In genomic region chr6:24719125-24719931, GRCh38 we compare ENCODE assay signal across 8 cellular contexts. TPM values are rescaled to one million over a fixed set of nuclear protein-coding genes. Genes with fewer than 3 reads are reported as not detected.
DNase-seq lines count a peak whose midpoint lies in the region; ATAC-seq, FAIRE-seq and TF ChIP-seq lines count a peak whose summit lies in the region.

Gene C6orf62 (minus strand): TSS chr6:24719154. CDS start chr6:24718668, 486 bp downstream.

- peaks cover 9% of the 10 kb centered on the region for H4K20me1 ChIP-seq in mammary epithelial cell (ENCODE audit: insufficient read depth, low read length)
- peaks cover 13% of the 10 kb centered on the region for H4K20me1 ChIP-seq in keratinocyte (ENCODE audit: control insufficient read depth, extremely low read depth, insufficient read depth, low read length)

- H2AFZ ChIP-seq in mammary epithelial cell (ENCODE audit: low read depth, low read length): no peak within 1 kb of the TSS
- no peak within 1 kb of the TSS for H2AFZ ChIP-seq in keratinocyte (ENCODE audit: control insufficient read depth, low read length)

- 2% methylated on average over 18 of the region's 24 CpGs for WGBS in HUES64
- 0% methylated on average over 9 of the region's 24 CpGs for WGBS in mammary epithelial cell (ENCODE audit: low coverage, missing lambda C conversion rate)

- H3K4me1 ChIP-seq in HUES64 (ENCODE audit: insufficient read depth, low read length) (peaks cover 8% of the 10 kb centered on the region; the same call in 1 of the 2 replicates), mammary epithelial cell (ENCODE audit: insufficient read depth, low read length) (peaks cover 9% of the 10 kb centered on the region), keratinocyte (ENCODE audit: control insufficient read depth, extremely low read depth, insufficient read depth, low read length) (peaks cover 22% of the 10 kb centered on the region)

- dilution Hi-C loops in mammary epithelial cell (cut with HindIII; ENCODE audit: low sequenced_read_pairs) (no loop called here), keratinocyte (cut with MboI; ENCODE audit: extremely low pct_ligation_motif_present, low sequenced_read_pairs) (no loop called here)

- H3K4me3 ChIP-seq in HUES64 (ENCODE audit: low read length) (peak within 1 kb of the TSS; percentile 99), mammary epithelial cell (replicated peaks in 1 of 3; ENCODE audit: insufficient read depth in 1 of 3, low read depth in 2 of 3, low read length in 3 of 3) (peak within 1 kb of the TSS; percentile 64 to 99 (median 98)), keratinocyte (ENCODE audit: control insufficient read depth in 2 of 3, extremely low read depth in 1 of 3, insufficient read depth in 2 of 3, low read depth in 1 of 3, low read length in 3 of 3) (peak within 1 kb of the TSS; percentile 80 to 97 (median 95))

- in situ Hi-C loops in mammary epithelial cell (cut with MboI; ENCODE audit: low sequenced_read_pairs in 2 of 2): loop anchor here in 1 of 2 donors (10.0 kb wide), 1 partner anchor 45 kb away; no protein-coding TSS in a partner anchor

- intact Hi-C loops in mammary epithelial cell (cut with micrococcal nuclease): no loop called here

- TF ChIP-seq POLR2A in GM12891 (IDR thresholded peaks at IDR 0.05; ENCODE audit: low read depth, low read length): peak; percentile 75

- peak within 1 kb of the TSS; percentile 83 for H3K4me2 ChIP-seq in mammary epithelial cell (ENCODE audit: insufficient read depth, low read depth, low read length)
- H3K4me2 ChIP-seq in keratinocyte (ENCODE audit: control insufficient read depth, extremely low read depth, insufficient read depth, low read depth, low read length): peak within 1 kb of the TSS; percentile 95

- H3K36me3 ChIP-seq in HUES64 (ENCODE audit: insufficient read depth, low read length) (peaks cover 48% of the 10 kb centered on the region), mammary epithelial cell (ENCODE audit: insufficient read depth, low read length) (peaks cover 15% of the 10 kb centered on the region), keratinocyte (ENCODE audit: control insufficient read depth in 2 of 2, extremely low read depth in 1 of 2, insufficient read depth in 2 of 2, low read length in 2 of 2) (peaks cover 9 to 19% of the 10 kb centered on the region in 2 experiments)

- H3K79me2 ChIP-seq in mammary epithelial cell (ENCODE audit: insufficient read depth, low read length) (peaks cover 63% of the 10 kb centered on the region), keratinocyte (ENCODE audit: control insufficient read depth, insufficient read depth, low read length) (peaks cover 62% of the 10 kb centered on the region)

- CTCF ChIA-PET in mammary epithelial cell (lab: Charles Lee; ENCODE audit: low non-redundant PET): no interaction called here

- TF ChIP-seq CTCF in mammary epithelial cell (conservative IDR thresholded peaks at IDR 0.05 in 1 of 2, IDR thresholded peaks at IDR 0.05 in 1 of 2; ENCODE audit: extremely low read depth in 1 of 2, insufficient read depth in 1 of 2, low read depth in 1 of 2, low read length in 2 of 2) (no peak), keratinocyte (optimal IDR thresholded peaks at IDR 0.05 in 1 of 3, IDR thresholded peaks at IDR 0.05 in 1 of 3, conservative IDR thresholded peaks at IDR 0.05 in 1 of 3; ENCODE audit: extremely low read depth in 1 of 3, insufficient read depth in 2 of 3, low read length in 3 of 3) (no peak)

- H3K27ac ChIP-seq in HUES64 (ENCODE audit: low read depth, low read length) (peak within 1 kb of the TSS; percentile 99), mammary epithelial cell (ENCODE audit: insufficient read depth, low read depth, low read length) (peak within 1 kb of the TSS; percentile 99), keratinocyte (ENCODE audit: control insufficient read depth, insufficient read depth, low read length) (peak within 1 kb of the TSS; percentile 100)

- H3K27me3 ChIP-seq in HUES64 (ENCODE audit: insufficient read depth, low read length) (no peaks in the 10 kb centered on the region), mammary epithelial cell (ENCODE audit: insufficient read depth, low read length) (no peaks in the 10 kb centered on the region), keratinocyte (ENCODE audit: control insufficient read depth, extremely low read depth, insufficient read depth, low read length) (no peaks in the 10 kb centered on the region)

- no peaks in the 10 kb centered on the region for H3K9me3 ChIP-seq in HUES64 (ENCODE audit: insufficient read depth, low read depth, low read length)
- H3K9me3 ChIP-seq in mammary epithelial cell (replicated peaks; ENCODE audit: insufficient read depth, low read length): no peaks in the 10 kb centered on the region
- no peaks in the 10 kb centered on the region for H3K9me3 ChIP-seq in keratinocyte (ENCODE audit: control insufficient read depth, low read depth, low read length)

- H3K9me1 ChIP-seq in keratinocyte (ENCODE audit: control insufficient read depth, extremely low read depth, insufficient read depth, low read length): no peaks in the 10 kb centered on the region

- H3K9ac ChIP-seq in HUES64 (ENCODE audit: low read depth, low read length): peak within 1 kb of the TSS; percentile 98
- peak within 1 kb of the TSS; percentile 98 for H3K9ac ChIP-seq in mammary epithelial cell (ENCODE audit: insufficient read depth, low read length)
- peak within 1 kb of the TSS; percentile 100 for H3K9ac ChIP-seq in keratinocyte (ENCODE audit: control insufficient read depth, extremely low read depth, insufficient read depth, low read length)

- ATAC-seq in GM21528 (IDR thresholded peaks at IDR 0.05; ENCODE audit: low FRiP score, unreplicated experiment): no peak

- DNase-seq in GM12891 (ENCODE audit: insufficient read length, low spot score) (no peak), UCSD-AML1 (lab: John Stamatoyannopoulos, UW; ENCODE audit: unreplicated experiment) (peak; percentile 47), mammary epithelial cell (peak; percentile 65), keratinocyte (ENCODE audit: low read depth, low spot score) (no peak), NCI-H187 (lab: John Stamatoyannopoulos, UW) (no peak)
- peak; percentile 55 to 59 (median 55) for DNase-seq in stimulated activated CD4-positive, alpha-beta T cell treated with anti-CD3 and anti-CD28 coated beads, Interleukin-12 subunit alpha, Interleukin-12 subunit beta, amount 100 ng/mL, for 48 hours (ENCODE audit: low read depth in 2 of 3, low spot score in 1 of 3)

- FAIRE-seq in GM12891 (lab: Jason Lieb, UNC) (no peak), keratinocyte (lab: Jason Lieb, UNC) (no peak)

- BruUV-seq in mammary epithelial cell (replicated peaks; lab: Mats Ljungman, UMichigan): no TSS peak

TF ChIP-seq in GM12891, 5 proteins besides CTCF, POLR2A, EP300 and RAD21:
- TF ChIP-seq POU2F2 (IDR thresholded peaks at IDR 0.05; ENCODE audit: low read depth, low read length) (peak; percentile 77; the same call in 1 of the 2 replicates), SPI1 (IDR thresholded peaks at IDR 0.05; ENCODE audit: low read depth, low read length) (peak; percentile 25; the same call in 1 of the 2 replicates), TAF1 (IDR thresholded peaks at IDR 0.05; ENCODE audit: low read depth, low read length) (peak; percentile 57; the same call in 1 of the 2 replicates), POLR2AphosphoS5 (IDR thresholded peaks at IDR 0.05; ENCODE audit: low read depth, low read length) (peak; percentile 74; the same call in 1 of the 2 replicates), PAX5 (IDR thresholded peaks at IDR 0.05; ENCODE audit: insufficient read depth, low read length, severe bottlenecking) (no peak)

RNA-seq across cellular contexts. Expression of gene C6orf62, which starts in this region (rescaled TPM):
- polyA plus RNA-seq in GM12891 (2012; ENCODE audit: low read depth, missing spikeins): 51.0 TPM
- 71.8 TPM for polyA plus RNA-seq in HUES64 (2013, experiment 1 of 2)
- 59.2 TPM for polyA plus RNA-seq in HUES64 (2013, experiment 2 of 2)
- 100 to 1,000 TPM; 112 TPM for total RNA-seq in mammary epithelial cell
- polyA plus RNA-seq in mammary epithelial cell: 53.4 TPM
- 54.3 TPM for polyA minus RNA-seq in mammary epithelial cell
- polyA plus RNA-seq in keratinocyte: 55.4 to 78.8 TPM (median 77.3 TPM) in 3 replicates
- polyA plus RNA-seq in keratinocyte (2011; ENCODE audit: low read depth): 19.2 TPM
- 51.1 and 108 TPM in 2 replicates for polyA plus RNA-seq in keratinocyte (2011; cell fraction: cytosol; rRNA removed)
- 82.0 and 86.5 TPM in 2 replicates for polyA plus RNA-seq in keratinocyte (2011; cell fraction: nucleus; rRNA removed)
- polyA plus RNA-seq in keratinocyte (2012; ENCODE audit: low replicate concordance): 57.1 and 62.6 TPM in 2 replicates
- polyA minus RNA-seq in keratinocyte: 38.1 to 103 TPM (median 67.5 TPM) in 3 replicates
- 70.4 TPM for polyA minus RNA-seq in keratinocyte (2011; cell fraction: cytosol; rRNA and poly(A)+ RNA removed)
- 37.9 and 58.5 TPM in 2 replicates for polyA minus RNA-seq in keratinocyte (2011; cell fraction: nucleus; rRNA and poly(A)+ RNA removed)

Comparison
In these comparisons a context has a peak if more than half of its experiments do, and no peak if none do; other contexts are left out.
1. DNase-seq: peak in UCSD-AML1 (single experiment), mammary epithelial cell (single experiment) and stimulated activated CD4-positive, alpha-beta T cell treated with anti-CD3 and anti-CD28 coated beads, Interleukin-12 subunit alpha, Interleukin-12 subunit beta, amount 100 ng/mL, for 48 hours (3 of 3); none in GM12891 (single experiment), keratinocyte (single experiment) and NCI-H187 (0 of 2).
2. Peak in every context shown above with its lines, with median percentiles within 50 percentile points of each other: H3K27ac ChIP-seq, H3K4me3 ChIP-seq and H3K9ac ChIP-seq.